In the genomic region with DNA sequence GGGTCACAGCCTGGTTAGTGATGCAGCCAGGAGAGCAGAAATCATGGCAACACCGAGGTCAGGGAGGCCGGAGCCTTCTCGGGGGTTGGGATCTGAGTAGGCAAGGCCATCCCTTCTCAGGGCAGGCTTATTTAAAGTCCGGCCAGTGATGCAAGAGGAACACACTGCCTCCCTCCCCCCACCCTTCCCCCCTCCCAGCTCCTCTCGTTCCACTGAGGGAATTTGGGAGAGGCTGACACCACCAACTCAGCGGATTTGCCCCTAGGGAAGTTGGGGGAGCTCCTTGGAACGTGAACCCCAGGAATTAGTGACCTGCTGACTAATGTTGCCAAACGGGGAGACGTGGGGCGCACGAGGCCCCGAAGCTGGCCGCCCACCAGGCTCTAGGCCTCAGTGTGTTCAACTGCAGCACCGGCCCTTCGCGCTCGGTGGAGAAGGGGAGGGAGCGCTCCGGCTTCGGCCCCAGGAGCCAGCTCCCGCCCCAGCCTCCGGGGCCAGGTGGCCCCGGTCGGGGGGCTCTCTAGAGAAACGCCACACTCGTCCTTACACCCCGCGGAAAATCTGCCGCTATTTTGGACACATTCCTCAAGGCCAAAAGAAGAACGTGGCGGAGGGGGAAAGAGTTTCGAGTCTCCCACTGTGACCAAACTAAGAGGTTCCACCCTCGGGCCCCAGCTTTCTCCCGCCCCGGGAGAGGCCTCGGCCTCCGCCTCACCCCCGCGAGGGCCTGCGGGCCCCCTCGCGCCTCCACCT, we compare ENCODE assay signal across 8 cellular contexts. TPM values are rescaled to one million over a fixed set of nuclear protein-coding genes. Genes with fewer than 3 reads are reported as not detected.
DNase-seq lines count a peak whose midpoint lies in the region; ATAC-seq and TF ChIP-seq lines count a peak whose summit lies in the region.

No MANE protein-coding gene starts in this region.

- H3K9me3 ChIP-seq in Caco-2, result no peaks in the 10 kb centered on the region

- H3K27me3 ChIP-seq in Caco-2 (replicated peaks; ENCODE audit: control insufficient read depth, insufficient read depth, low read length) (no peaks in the 10 kb centered on the region), foreskin keratinocyte (no peaks in the 10 kb centered on the region)

- H3K36me3 Mint-ChIP-seq in Caco-2 (ENCODE audit: insufficient read depth, unreplicated experiment) (peaks cover 25% of the 10 kb centered on the region), neural crest cell (ENCODE audit: low read depth) (no peaks in the 10 kb centered on the region)
- H3K36me3 Mint-ChIP-seq in activated T-helper 2 cell treated with anti-CD3 and anti-CD28 coated beads, Interferon-gamma antibody, Interleukin-2, Interleukin-4, amounts not matched to agents 10 μg/mL and 5 μg/mL and 100 μg/mL, durations not matched to agents 14 hours and 24 hours and 36 hours (ENCODE audit: low read depth), result peaks cover 8% of the 10 kb centered on the region

- peak; percentile 56 to 63 for DNase-seq in Caco-2
- peak; percentile 50 for DNase-seq in LNCaP clone FGC (ENCODE audit: low read depth)
- no peak for DNase-seq in activated T-helper 2 cell treated with anti-CD3 and anti-CD28 coated beads, Interferon-gamma antibody, Interleukin-2, Interleukin-4, amounts not matched to agents 10 μg/mL and 5 μg/mL and 100 μg/mL, durations not matched to agents 14 hours and 24 hours and 36 hours (ENCODE audit: low spot score)
- DNase-seq in foreskin keratinocyte, result peak in 1 of 2 donors; percentile 39
- DNase-seq in neural crest cell (ENCODE audit: low read depth, low spot score), result no peak
- DNase-seq in NCI-H345 treated with DMSO at 0.1 percent for 48 hours (lab: John Stamatoyannopoulos, UW; ENCODE audit: unreplicated experiment), result no peak
- DNase-seq in NK-92 treated with Interleukin-12 subunit alpha and Interleukin-12 subunit beta, amount 100 ng/mL, for 24 hours (lab: John Stamatoyannopoulos, UW), result no peak

- TF ChIP-seq CTCF in Caco-2 (IDR thresholded peaks at IDR 0.05; ENCODE audit: insufficient read depth in 1 of 2, low read depth in 1 of 2, low read length in 1 of 2, severe bottlenecking in 1 of 2, unreplicated experiment in 1 of 2) (no peak), LNCaP clone FGC (IDR thresholded peaks at IDR 0.05; ENCODE audit: control insufficient read depth, extremely low read depth, insufficient read depth) (no peak), foreskin keratinocyte (conservative IDR thresholded peaks at IDR 0.05) (no peak), neural crest cell (conservative IDR thresholded peaks at IDR 0.05) (no peak)

- H3K4me1 ChIP-seq in Caco-2, result peaks cover 34% of the 10 kb centered on the region
- H3K4me1 ChIP-seq in foreskin keratinocyte, result peaks cover 25% of the 10 kb centered on the region

- intact Hi-C loops in Caco-2 (cut with micrococcal nuclease; ENCODE audit: unreplicated experiment), result no loop called here
- intact Hi-C loops in activated T-helper 2 cell treated with anti-CD3 and anti-CD28 coated beads, Interferon-gamma antibody, Interleukin-2, Interleukin-4, amounts not matched to agents 10 μg/mL and 5 μg/mL and 100 μg/mL, durations not matched to agents 14 hours and 24 hours and 36 hours (cut with micrococcal nuclease), result loop anchor here (5.0 kb wide), 2 partner anchors 63 to 323 kb away; a partner anchor contains a TSS

- CTCF ChIA-PET in Caco-2 (lab: Charles Lee), result interaction anchor here (0.6 to 1.2 kb wide), 4 partner anchors 20 to 662 kb away, joined by 3 to 10 read pairs (median 4); no protein-coding TSS in a partner anchor

- peak overlapping the region; percentile 85 for H3K27ac ChIP-seq in foreskin keratinocyte

- peak overlapping the region; percentile 76 for H3K4me3 Mint-ChIP-seq in Caco-2 (ENCODE audit: unreplicated experiment)
- H3K4me3 Mint-ChIP-seq in activated T-helper 2 cell treated with anti-CD3 and anti-CD28 coated beads, Interferon-gamma antibody, Interleukin-2, Interleukin-4, amounts not matched to agents 10 μg/mL and 5 μg/mL and 100 μg/mL, durations not matched to agents 14 hours and 24 hours and 36 hours (ENCODE audit: low read depth), result peak overlapping the region; percentile 77
- peak overlapping the region; percentile 89 for H3K4me3 Mint-ChIP-seq in neural crest cell

- H3K27me3 Mint-ChIP-seq in Caco-2 (ENCODE audit: insufficient read depth, unreplicated experiment), result no peaks in the 10 kb centered on the region
- H3K27me3 Mint-ChIP-seq in activated T-helper 2 cell treated with anti-CD3 and anti-CD28 coated beads, Interferon-gamma antibody, Interleukin-2, Interleukin-4, amounts not matched to agents 10 μg/mL and 5 μg/mL and 100 μg/mL, durations not matched to agents 14 hours and 24 hours and 36 hours (ENCODE audit: low read depth), result peaks cover 18% of the 10 kb centered on the region
- H3K27me3 Mint-ChIP-seq in neural crest cell (ENCODE audit: low read depth), result peaks cover 4% of the 10 kb centered on the region

- peak overlapping the region; percentile 98 for H3K4me3 ChIP-seq in Caco-2 (ENCODE audit: low read depth, low read length)
- peak overlapping the region; percentile 97 for H3K4me3 ChIP-seq in LNCaP clone FGC (ENCODE audit: low read depth, low read length)

- POLR2A ChIA-PET in Caco-2 (lab: Charles Lee), result interaction anchor here (0.6 to 1.6 kb wide), 4 partner anchors 9 to 245 kb away, joined by 3 to 10 read pairs (median 4); a partner anchor contains a TSS

- H3K9me3 Mint-ChIP-seq in Caco-2 (ENCODE audit: unreplicated experiment) (no peaks in the 10 kb centered on the region), neural crest cell (no peaks in the 10 kb centered on the region)
- H3K9me3 Mint-ChIP-seq in activated T-helper 2 cell treated with anti-CD3 and anti-CD28 coated beads, Interferon-gamma antibody, Interleukin-2, Interleukin-4, amounts not matched to agents 10 μg/mL and 5 μg/mL and 100 μg/mL, durations not matched to agents 14 hours and 24 hours and 36 hours, result no peaks in the 10 kb centered on the region

- BruUV-seq in Caco-2 (replicated peaks; lab: Mats Ljungman, UMichigan), result no TSS peak

- ATAC-seq in GM21390 (IDR thresholded peaks at IDR 0.05; ENCODE audit: unreplicated experiment) (peak; percentile 20), foreskin keratinocyte (peak; percentile 13)

- peaks cover 32% of the 10 kb centered on the region for H3K4me1 Mint-ChIP-seq in Caco-2 (ENCODE audit: low read depth, unreplicated experiment)
- H3K4me1 Mint-ChIP-seq in activated T-helper 2 cell treated with anti-CD3 and anti-CD28 coated beads, Interferon-gamma antibody, Interleukin-2, Interleukin-4, amounts not matched to agents 10 μg/mL and 5 μg/mL and 100 μg/mL, durations not matched to agents 14 hours and 24 hours and 36 hours (ENCODE audit: low read depth), result peaks cover 39% of the 10 kb centered on the region
- H3K4me1 Mint-ChIP-seq in neural crest cell, result peaks cover 53% of the 10 kb centered on the region

- peak overlapping the region; percentile 75 for H3K27ac Mint-ChIP-seq in Caco-2 (ENCODE audit: unreplicated experiment)
- H3K27ac Mint-ChIP-seq in activated T-helper 2 cell treated with anti-CD3 and anti-CD28 coated beads, Interferon-gamma antibody, Interleukin-2, Interleukin-4, amounts not matched to agents 10 μg/mL and 5 μg/mL and 100 μg/mL, durations not matched to agents 14 hours and 24 hours and 36 hours, result peak overlapping the region; percentile 44
- H3K27ac Mint-ChIP-seq in neural crest cell (ENCODE audit: unreplicated experiment), result peak overlapping the region; percentile 71

- no peaks in the 10 kb centered on the region for H3K36me3 ChIP-seq in Caco-2 (ENCODE audit: control insufficient read depth, insufficient read depth, low read length)

RNA-seq across cellular contexts. Expression of a gene that starts 1.6 kb away (rescaled TPM):
- total RNA-seq in Caco-2 (2022) (103 and 117 TPM in 2 replicates), foreskin keratinocyte (55.3 and 60.4 TPM in 2 replicates), neural crest cell (83.2 and 83.4 TPM in 2 replicates)
- total RNA-seq in activated T-helper 2 cell treated with anti-CD3 and anti-CD28 coated beads, Interferon-gamma antibody, Interleukin-2, Interleukin-4, amounts not matched to agents 10 μg/mL and 5 μg/mL and 100 μg/mL, durations not matched to agents 14 hours and 24 hours and 36 hours, result 62.5 and 65.2 TPM in 2 replicates
- polyA plus RNA-seq in foreskin keratinocyte, result 31.9 and 32.1 TPM in 2 replicates

RNA-seq across cellular contexts. Expression of a gene that starts 26.4 kb away (rescaled TPM):
- 0.84 and 2.3 TPM in 2 replicates for total RNA-seq in Caco-2 (2022)
- 0.37 and 0.50 TPM in 2 replicates for total RNA-seq in activated T-helper 2 cell treated with anti-CD3 and anti-CD28 coated beads, Interferon-gamma antibody, Interleukin-2, Interleukin-4, amounts not matched to agents 10 μg/mL and 5 μg/mL and 100 μg/mL, durations not matched to agents 14 hours and 24 hours and 36 hours
- total RNA-seq in foreskin keratinocyte, result 0.51 and 0.63 TPM in 2 replicates
- polyA plus RNA-seq in foreskin keratinocyte, result 0.28 TPM in 2 replicates
- total RNA-seq in neural crest cell, result 1.6 and 1.7 TPM in 2 replicates

Comparison
In these comparisons a context has a peak if more than half of its experiments do, and no peak if none do; other contexts are left out.
1. DNase-seq: peak in Caco-2 (2 of 2) and LNCaP clone FGC (single experiment); none in activated T-helper 2 cell treated with anti-CD3 and anti-CD28 coated beads, Interferon-gamma antibody, Interleukin-2, Interleukin-4, amounts not matched to agents 10 μg/mL and 5 μg/mL and 100 μg/mL, durations not matched to agents 14 hours and 24 hours and 36 hours (single experiment), neural crest cell (single experiment), NCI-H345 treated with DMSO at 0.1 percent for 48 hours (single experiment) and NK-92 treated with Interleukin-12 subunit alpha and Interleukin-12 subunit beta, amount 100 ng/mL, for 24 hours (single experiment).
2. Peak in every context shown above with its lines, with median percentiles within 50 percentile points of each other: H3K27ac Mint-ChIP-seq and H3K4me3 Mint-ChIP-seq.